ENCODE assay signal across 23 cellular contexts in genomic region chr2:152050345-152050744, GRCh38.
"Had no signal": no experiment of that assay in that cellular context is flagged by ENCODE, and none has a peak within 500 bp of the region (broad histone marks: within the 10 kb centered on the region; RNA-seq: fewer than 3 reads in every experiment).

No MANE protein-coding gene starts in this region.

- ATAC-seq: gastroesophageal sphincter; heart right ventricle; left colon; lower lobe of right lung; natural killer cell treated with Interleukin-12 subunit alpha and Interleukin-12 subunit beta and Interleukin-15 and Interleukin-18, amount 100 ng/mL, for 72 hours; sciatic nerve; upper lobe of right lung had no signal

- FAIRE-seq: bronchial epithelial cell, islet of Langerhans had no signal

- H3K4me3 ChIP-seq: esophagus muscularis mucosa, gastroesophageal sphincter, heart right ventricle, lower lobe of right lung, smooth muscle cell, stomach, testis, upper lobe of right lung had no signal

- H3K27ac ChIP-seq: esophagus muscularis mucosa, gastroesophageal sphincter, heart right ventricle, lower lobe of right lung, stomach, testis, upper lobe of right lung had no signal

- H3K4me2 ChIP-seq: smooth muscle cell had no signal

- H3K36me3 ChIP-seq: esophagus muscularis mucosa, gastroesophageal sphincter, heart right ventricle, lower lobe of right lung, stomach, upper lobe of right lung had no signal

- H3K27me3 ChIP-seq: esophagus muscularis mucosa, gastroesophageal sphincter, heart right ventricle, stomach, testis, upper lobe of right lung had no signal

- H3K4me3 Mint-ChIP-seq: activated B cell treated with CpG ODN at 0.5 μM for 24 hours; activated CD4-positive, alpha-beta memory T cell treated with anti-CD3 and anti-CD28 coated beads for 36 hours; activated naive CD8-positive, alpha-beta T cell; natural killer cell treated with Interleukin-12 subunit alpha and Interleukin-12 subunit beta and Interleukin-15 and Interleukin-18, amount 100 ng/mL, for 72 hours had no signal

- H3K9me3 ChIP-seq: esophagus muscularis mucosa, gastroesophageal sphincter, heart right ventricle, lower lobe of right lung, stomach, testis, upper lobe of right lung had no signal

- H3K4me1 ChIP-seq: esophagus muscularis mucosa, gastroesophageal sphincter, lower lobe of right lung, stomach, testis, upper lobe of right lung had no signal

- H3K27ac Mint-ChIP-seq: activated B cell treated with CpG ODN at 0.5 μM for 24 hours; activated CD4-positive, alpha-beta memory T cell treated with anti-CD3 and anti-CD28 coated beads for 36 hours; activated naive CD8-positive, alpha-beta T cell; natural killer cell treated with Interleukin-12 subunit alpha and Interleukin-12 subunit beta and Interleukin-15 and Interleukin-18, amount 100 ng/mL, for 72 hours had no signal

- H3K36me3 Mint-ChIP-seq: activated CD4-positive, alpha-beta memory T cell treated with anti-CD3 and anti-CD28 coated beads for 36 hours; activated naive CD8-positive, alpha-beta T cell; natural killer cell treated with Interleukin-12 subunit alpha and Interleukin-12 subunit beta and Interleukin-15 and Interleukin-18, amount 100 ng/mL, for 72 hours had no signal

- DNase-seq: activated B cell treated with CpG ODN at 0.5 μM for 24 hours; activated CD4-positive, alpha-beta memory T cell treated with anti-CD3 and anti-CD28 coated beads for 36 hours; activated CD4-positive, alpha-beta T cell treated with anti-CD3 and anti-CD28 coated beads for 4 hours; activated T-cell treated with anti-CD3 and anti-CD28 coated beads for 4 hours; cerebellar nuclear complex; cortex of kidney; effector CD4-positive, alpha-beta T cell; heart right ventricle; left colon; lower lobe of right lung; nucleus accumbens; stimulated activated CD4-positive, alpha-beta T cell treated with anti-CD3 and anti-CD28 coated beads, Interleukin-4, amount 100 ng/mL, for 1 hour; stomach; testis; upper lobe of right lung had no signal

- H3K9me3 Mint-ChIP-seq: activated B cell treated with CpG ODN at 0.5 μM for 24 hours; activated CD4-positive, alpha-beta memory T cell treated with anti-CD3 and anti-CD28 coated beads for 36 hours; natural killer cell treated with Interleukin-12 subunit alpha and Interleukin-12 subunit beta and Interleukin-15 and Interleukin-18, amount 100 ng/mL, for 72 hours had no signal

- H3K27me3 Mint-ChIP-seq: activated B cell treated with CpG ODN at 0.5 μM for 24 hours; activated CD4-positive, alpha-beta memory T cell treated with anti-CD3 and anti-CD28 coated beads for 36 hours had no signal
